Comparison of ENCODE assay signal across 13 cellular contexts in the genomic region with DNA sequence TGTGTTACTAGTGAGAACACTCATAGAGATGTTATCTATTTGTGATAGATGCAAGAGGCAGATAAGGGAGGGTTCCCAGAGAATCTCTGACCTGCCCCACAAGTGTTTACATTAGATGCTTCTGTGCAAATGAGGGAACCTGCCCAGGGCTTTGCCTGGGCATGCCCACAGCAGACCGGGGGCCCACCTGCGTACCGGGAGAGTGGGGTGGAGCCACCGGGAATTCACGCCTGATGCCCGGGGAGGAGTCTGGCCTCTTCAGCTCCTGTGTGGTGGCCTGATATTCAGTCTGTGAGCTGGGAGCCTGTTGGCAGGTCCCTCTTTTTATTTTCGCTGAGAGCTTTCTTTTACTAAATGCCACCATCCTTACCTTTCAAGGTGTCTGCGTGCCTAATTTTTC.
A peak's percentile ranks its signal among the peaks of the same experiment; 100 is the strongest.
DNase-seq lines count a peak whose midpoint lies in the region; ATAC-seq, FAIRE-seq and TF ChIP-seq lines count a peak whose summit lies in the region.
"Had no signal": no experiment of that assay in that cellular context is flagged by ENCODE, and none has a peak within 500 bp of the region (broad histone marks: within the 10 kb centered on the region; RNA-seq: fewer than 3 reads in every experiment).

No MANE protein-coding gene starts in this region.

- H3K4me1 ChIP-seq in small intestine (ENCODE audit: control insufficient read depth in 2 of 2, insufficient read depth in 1 of 2, low read depth in 1 of 2, low read length in 1 of 2), result no peaks in the 10 kb centered on the region

- no peaks in the 10 kb centered on the region for H3K9me3 ChIP-seq in WERI-Rb-1 (ENCODE audit: severe bottlenecking)
- no peaks in the 10 kb centered on the region for H3K9me3 ChIP-seq in small intestine (ENCODE audit: control insufficient read depth, low read depth)
- H3K9me3 ChIP-seq: neutrophil had no signal

- ATAC-seq in GM19324 (IDR thresholded peaks at IDR 0.05; ENCODE audit: low FRiP score, unreplicated experiment), result no peak
- no peak for ATAC-seq in HG03159 (IDR thresholded peaks at IDR 0.05; ENCODE audit: unreplicated experiment)
- ATAC-seq: stimulated activated naive CD8-positive, alpha-beta T cell treated with anti-CD3 and anti-CD28 coated beads, Interleukin-15, Interleukin-2, amounts not matched to agents 100 U/mL and 50 U/mL, for 24 hours had no signal

- no peak for TF ChIP-seq CTCF in WERI-Rb-1 (IDR thresholded peaks at IDR 0.05; ENCODE audit: low read depth, low read length)
- no peak for TF ChIP-seq CTCF in GM20000 (IDR thresholded peaks at IDR 0.05; ENCODE audit: extremely low read depth, missing control alignments)

- 82 to 92% (median 87%) methylated on average over 8 of the region's 8 CpGs for WGBS in small intestine, 3 donors

- no peaks in the 10 kb centered on the region for H3K27me3 ChIP-seq in WERI-Rb-1 (ENCODE audit: insufficient read depth, low read depth, severe bottlenecking)
- H3K27me3 ChIP-seq in small intestine (ENCODE audit: control insufficient read depth in 2 of 2, insufficient read depth in 2 of 2, low read length in 2 of 2), result no peaks in the 10 kb centered on the region
- H3K27me3 ChIP-seq: neutrophil had no signal

- no peak for FAIRE-seq in small intestine (lab: Jason Lieb, UNC)

- H3K36me3 ChIP-seq in WERI-Rb-1 (no peaks in the 10 kb centered on the region), small intestine (ENCODE audit: control insufficient read depth in 2 of 2, insufficient read depth in 2 of 2, low read length in 2 of 2) (no peaks in the 10 kb centered on the region)
- H3K36me3 ChIP-seq: neutrophil had no signal

- H3K4me3 ChIP-seq in WERI-Rb-1 (ENCODE audit: low read depth, low read length) (no peak overlapping the region), small intestine (ENCODE audit: low read depth in 1 of 2, low read length in 2 of 2) (no peak overlapping the region)
- H3K4me3 ChIP-seq: GM23248 had no signal

- DNase-seq in DMS153 (lab: John Stamatoyannopoulos, UW), result peak; percentile 90
- peak; percentile 38 for DNase-seq in NCI-H146 treated with DMSO at 0.1 percent for 48 hours (lab: John Stamatoyannopoulos, UW; ENCODE audit: unreplicated experiment)
- DNase-seq in WERI-Rb-1, result peak; percentile 53
- peak; percentile 27 for DNase-seq in iPS-NIHi7 (ENCODE audit: extremely low spot score)
- no peak for DNase-seq in GM20000 (ENCODE audit: low spot score)
- no peak for DNase-seq in small intestine
- DNase-seq: activated CD8-positive, alpha-beta memory T cell treated with anti-CD3 and anti-CD28 coated beads, Interleukin-2, amount 50 U/mL, for 4 hours; anterior cingulate cortex; GM23248; stimulated activated naive CD8-positive, alpha-beta T cell treated with anti-CD3 and anti-CD28 coated beads, Interleukin-15, Interleukin-2, amounts not matched to agents 100 U/mL and 50 U/mL, for 24 hours had no signal

- H3K27ac ChIP-seq in WERI-Rb-1 (no peak overlapping the region), small intestine (ENCODE audit: low read depth in 1 of 2, low read length in 1 of 2) (no peak overlapping the region)
- H3K27ac ChIP-seq: GM23248, neutrophil had no signal

Comparison
In these comparisons a context has a peak if more than half of its experiments do, and no peak if none do; other contexts are left out.
1. DNase-seq: peak in DMS153 (single experiment), NCI-H146 treated with DMSO at 0.1 percent for 48 hours (single experiment), WERI-Rb-1 (single experiment) and iPS-NIHi7 (single experiment); none in GM20000 (single experiment) and small intestine (single experiment).